ENCODE assay signal across 8 cellular contexts in the genomic region with DNA sequence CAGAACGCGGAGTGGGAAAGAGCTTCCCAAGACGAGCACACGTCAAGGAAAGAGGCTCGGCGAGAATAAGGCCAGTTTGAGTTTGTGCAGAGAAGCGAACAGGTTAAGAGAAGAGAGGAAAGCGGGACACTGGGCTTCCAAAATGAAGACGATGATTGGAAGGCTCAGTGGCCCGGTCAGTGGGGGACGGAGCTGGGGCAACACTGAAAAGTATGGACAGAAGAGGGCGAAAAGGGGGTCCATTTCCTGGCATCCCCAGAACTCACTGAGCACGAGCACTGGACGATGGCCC.
DNase-seq lines count a peak whose midpoint lies in the region; FAIRE-seq and TF ChIP-seq lines count a peak whose summit lies in the region.

No MANE protein-coding gene starts in this region.

- H4K20me1 ChIP-seq in DOHH2 (ENCODE audit: control insufficient read depth, insufficient read depth, low read depth, low read length): peaks cover 15% of the 10 kb centered on the region; the same call in 1 of the 2 replicates

- FAIRE-seq in HTR-8/SVneo (lab: Jason Lieb, UNC): no peak

- H3F3A ChIP-seq in DOHH2 (ENCODE audit: control insufficient read depth, insufficient read depth): peaks cover 15% of the 10 kb centered on the region; the same call in 1 of the 2 replicates

- no peak for TF ChIP-seq CTCF in DOHH2 (IDR thresholded peaks at IDR 0.05; ENCODE audit: low read depth, low read length, poor library complexity, severe bottlenecking)
- TF ChIP-seq CTCF in LNCaP clone FGC (IDR thresholded peaks at IDR 0.05; ENCODE audit: control insufficient read depth, extremely low read depth, insufficient read depth): no peak
- peak; percentile 27 for TF ChIP-seq CTCF in choroid plexus epithelial cell (conservative IDR thresholded peaks at IDR 0.05; ENCODE audit: low read depth, low read length)

- DNase-seq in LNCaP clone FGC (ENCODE audit: low read depth) (no peak), choroid plexus epithelial cell (ENCODE audit: low read depth) (no peak), medulla oblongata (ENCODE audit: extremely low spot score) (no peak), HTR-8/SVneo (ENCODE audit: insufficient read length, low spot score) (no peak), SKM-1 (lab: John Stamatoyannopoulos, UW; ENCODE audit: unreplicated experiment) (no peak), ACHN (no peak)

- H3K36me3 ChIP-seq in DOHH2 (ENCODE audit: control insufficient read depth, low read length) (peaks cover 47% of the 10 kb centered on the region), muscle layer of duodenum (ENCODE audit: control insufficient read depth in 1 of 2, insufficient read depth in 2 of 2, low read length in 2 of 2) (peaks cover 19 to 23% of the 10 kb centered on the region in 2 donors)

- H3K27ac ChIP-seq in DOHH2 (ENCODE audit: low read depth, low read length) (peak overlapping the region; percentile 92), muscle layer of duodenum (ENCODE audit: low read length) (peak overlapping the region; percentile 87)

- in situ Hi-C loops in ACHN (cut with HindIII; ENCODE audit: low pct_ligation_motif_present, low pct_unique_long_range_greater_than_20kb, low sequenced_read_pairs): no loop called here

- no peaks in the 10 kb centered on the region for H3K9me3 ChIP-seq in DOHH2 (ENCODE audit: control insufficient read depth, insufficient read depth, low read length)
- no peaks in the 10 kb centered on the region for H3K9me3 ChIP-seq in muscle layer of duodenum (ENCODE audit: control insufficient read depth in 1 of 2, low read length in 2 of 2)

- no peaks in the 10 kb centered on the region for H3K9me2 ChIP-seq in DOHH2 (replicated peaks; ENCODE audit: control insufficient read depth, low read length)

- peak overlapping the region; percentile 86 for H3K4me3 ChIP-seq in DOHH2 (ENCODE audit: low read length)
- H3K4me3 ChIP-seq in LNCaP clone FGC (ENCODE audit: low read depth, low read length): peak overlapping the region; percentile 94
- H3K4me3 ChIP-seq in choroid plexus epithelial cell (ENCODE audit: low read depth, low read length): peak overlapping the region; percentile 86
- peak overlapping the region; percentile 97 to 99 for H3K4me3 ChIP-seq in muscle layer of duodenum (ENCODE audit: low read depth in 1 of 2, low read length in 2 of 2)

- peak overlapping the region; percentile 89 for H3K4me2 ChIP-seq in DOHH2 (ENCODE audit: low read length)

- no peaks in the 10 kb centered on the region for H3K27me3 ChIP-seq in DOHH2 (ENCODE audit: control insufficient read depth, low read length)
- H3K27me3 ChIP-seq in muscle layer of duodenum (ENCODE audit: low read depth, low read length): no peaks in the 10 kb centered on the region

- peaks cover 57% of the 10 kb centered on the region for H3K79me2 ChIP-seq in DOHH2 (ENCODE audit: control insufficient read depth, low read length)

- H3K4me1 ChIP-seq in DOHH2 (ENCODE audit: control insufficient read depth, low read length) (peaks cover 25% of the 10 kb centered on the region), muscle layer of duodenum (ENCODE audit: control insufficient read depth in 1 of 2, insufficient read depth in 2 of 2, low read length in 2 of 2) (peaks cover 17 to 21% of the 10 kb centered on the region in 2 donors)
